In the genomic region with DNA sequence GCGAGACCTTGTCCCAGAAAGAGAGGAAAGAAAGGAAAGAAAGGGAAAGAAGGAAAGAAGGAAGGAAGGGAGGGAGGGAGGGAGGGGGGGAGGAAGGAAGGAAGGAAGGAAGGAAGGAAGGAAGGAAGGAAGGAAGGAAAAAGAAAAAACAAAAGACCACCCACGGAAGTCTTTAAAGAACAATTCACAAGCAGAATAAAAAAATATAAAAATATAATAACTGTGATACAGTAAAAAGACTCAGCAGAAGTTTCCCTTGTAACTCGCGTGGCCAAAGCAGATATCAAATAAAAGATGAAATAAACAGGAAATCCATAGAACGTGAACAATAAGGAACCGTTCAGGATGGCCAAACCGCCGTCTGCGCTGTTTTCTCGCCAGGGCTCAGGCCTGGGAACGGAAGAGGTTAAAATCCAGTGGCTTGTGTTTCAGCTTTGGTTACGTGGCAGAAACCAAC, we compare ENCODE assay signal across 1 cellular context.
A peak's percentile ranks its signal among the peaks of the same experiment; 100 is the strongest.
TF ChIP-seq lines count a peak whose summit lies in the region.

No MANE protein-coding gene starts in this region.

TF ChIP-seq in K562, 482 proteins besides CTCF, POLR2A, EP300 and RAD21:
- TF ChIP-seq, protein P1, sequence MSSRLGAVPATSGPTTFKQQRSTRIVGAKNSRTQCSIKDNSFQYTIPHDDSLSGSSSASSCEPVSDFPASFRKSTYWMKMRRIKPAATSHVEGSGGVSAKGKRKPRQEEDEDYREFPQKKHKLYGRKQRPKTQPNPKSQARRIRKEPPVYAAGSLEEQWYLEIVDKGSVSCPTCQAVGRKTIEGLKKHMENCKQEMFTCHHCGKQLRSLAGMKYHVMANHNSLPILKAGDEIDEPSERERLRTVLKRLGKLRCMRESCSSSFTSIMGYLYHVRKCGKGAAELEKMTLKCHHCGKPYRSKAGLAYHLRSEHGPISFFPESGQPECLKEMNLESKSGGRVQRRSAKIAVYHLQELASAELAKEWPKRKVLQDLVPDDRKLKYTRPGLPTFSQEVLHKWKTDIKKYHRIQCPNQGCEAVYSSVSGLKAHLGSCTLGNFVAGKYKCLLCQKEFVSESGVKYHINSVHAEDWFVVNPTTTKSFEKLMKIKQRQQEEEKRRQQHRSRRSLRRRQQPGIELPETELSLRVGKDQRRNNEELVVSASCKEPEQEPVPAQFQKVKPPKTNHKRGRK (tag; IDR thresholded peaks at IDR 0.05) = peak; percentile 97
- TF ChIP-seq POLR2AphosphoS2 (IDR thresholded peaks at IDR 0.05; ENCODE audit: low read length) (no peak), ZNF282 (CRISPR knock-in tag; IDR thresholded peaks at IDR 0.05) (no peak), RBM14 (IDR thresholded peaks at IDR 0.05; ENCODE audit: borderline replicate concordance, insufficient read depth, low read depth, low read length) (no peak), FOXK2 (conservative IDR thresholded peaks at IDR 0.05 in 1 of 2, IDR thresholded peaks at IDR 0.05 in 1 of 2; ENCODE audit: low read depth in 2 of 2) (0 out of 4 replicates have a peak, but pooled peaks of 1 of the 2 experiments have one; percentile 19), TAF9B (IDR thresholded peaks at IDR 0.05; ENCODE audit: partially characterized antibody) (peak; percentile 31), TBP (optimal IDR thresholded peaks at IDR 0.05; ENCODE audit: low read depth, low read length) (peak; percentile 6), ZFP30 (CRISPR knock-in tag; IDR thresholded peaks at IDR 0.05; ENCODE audit: borderline replicate concordance) (no peak), SAP30 (IDR thresholded peaks at IDR 0.05; ENCODE audit: borderline replicate concordance, insufficient read depth, low read depth, low read length, poor library complexity, severe bottlenecking) (no peak), PCBP1 (IDR thresholded peaks at IDR 0.05; ENCODE audit: low read depth, low read length, poor library complexity, severe bottlenecking) (no peak), ZNF232 (CRISPR knock-in tag; IDR thresholded peaks at IDR 0.05) (no peak)
- TF ChIP-seq, protein P2, sequence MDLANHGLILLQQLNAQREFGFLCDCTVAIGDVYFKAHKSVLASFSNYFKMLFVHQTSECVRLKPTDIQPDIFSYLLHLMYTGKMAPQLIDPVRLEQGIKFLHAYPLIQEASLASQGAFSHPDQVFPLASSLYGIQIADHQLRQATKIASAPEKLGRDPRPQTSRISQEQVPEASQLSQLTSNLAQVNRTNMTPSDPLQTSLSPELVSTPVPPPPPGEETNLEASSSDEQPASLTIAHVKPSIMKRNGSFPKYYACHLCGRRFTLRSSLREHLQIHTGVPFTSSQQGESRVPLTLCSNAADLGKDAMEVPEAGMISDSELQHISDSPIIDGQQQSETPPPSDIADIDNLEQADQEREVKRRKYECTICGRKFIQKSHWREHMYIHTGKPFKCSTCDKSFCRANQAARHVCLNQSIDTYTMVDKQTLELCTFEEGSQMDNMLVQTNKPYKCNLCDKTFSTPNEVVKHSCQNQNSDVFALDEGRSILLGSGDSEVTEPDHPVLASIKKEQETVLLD (IDR thresholded peaks at IDR 0.05) = 0 out of 2 replicates have a peak, but pooled peaks have one; percentile 16
- TF ChIP-seq, protein P3, sequence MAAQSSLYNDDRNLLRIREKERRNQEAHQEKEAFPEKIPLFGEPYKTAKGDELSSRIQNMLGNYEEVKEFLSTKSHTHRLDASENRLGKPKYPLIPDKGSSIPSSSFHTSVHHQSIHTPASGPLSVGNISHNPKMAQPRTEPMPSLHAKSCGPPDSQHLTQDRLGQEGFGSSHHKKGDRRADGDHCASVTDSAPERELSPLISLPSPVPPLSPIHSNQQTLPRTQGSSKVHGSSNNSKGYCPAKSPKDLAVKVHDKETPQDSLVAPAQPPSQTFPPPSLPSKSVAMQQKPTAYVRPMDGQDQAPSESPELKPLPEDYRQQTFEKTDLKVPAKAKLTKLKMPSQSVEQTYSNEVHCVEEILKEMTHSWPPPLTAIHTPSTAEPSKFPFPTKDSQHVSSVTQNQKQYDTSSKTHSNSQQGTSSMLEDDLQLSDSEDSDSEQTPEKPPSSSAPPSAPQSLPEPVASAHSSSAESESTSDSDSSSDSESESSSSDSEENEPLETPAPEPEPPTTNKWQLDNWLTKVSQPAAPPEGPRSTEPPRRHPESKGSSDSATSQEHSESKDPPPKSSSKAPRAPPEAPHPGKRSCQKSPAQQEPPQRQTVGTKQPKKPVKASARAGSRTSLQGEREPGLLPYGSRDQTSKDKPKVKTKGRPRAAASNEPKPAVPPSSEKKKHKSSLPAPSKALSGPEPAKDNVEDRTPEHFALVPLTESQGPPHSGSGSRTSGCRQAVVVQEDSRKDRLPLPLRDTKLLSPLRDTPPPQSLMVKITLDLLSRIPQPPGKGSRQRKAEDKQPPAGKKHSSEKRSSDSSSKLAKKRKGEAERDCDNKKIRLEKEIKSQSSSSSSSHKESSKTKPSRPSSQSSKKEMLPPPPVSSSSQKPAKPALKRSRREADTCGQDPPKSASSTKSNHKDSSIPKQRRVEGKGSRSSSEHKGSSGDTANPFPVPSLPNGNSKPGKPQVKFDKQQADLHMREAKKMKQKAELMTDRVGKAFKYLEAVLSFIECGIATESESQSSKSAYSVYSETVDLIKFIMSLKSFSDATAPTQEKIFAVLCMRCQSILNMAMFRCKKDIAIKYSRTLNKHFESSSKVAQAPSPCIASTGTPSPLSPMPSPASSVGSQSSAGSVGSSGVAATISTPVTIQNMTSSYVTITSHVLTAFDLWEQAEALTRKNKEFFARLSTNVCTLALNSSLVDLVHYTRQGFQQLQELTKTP (IDR thresholded peaks at IDR 0.05; ENCODE audit: low read depth in 1 of 2, partially characterized antibody in 2 of 2) = peak in 1 of 2 experiments; percentile 22
- TF ChIP-seq, protein P4, sequence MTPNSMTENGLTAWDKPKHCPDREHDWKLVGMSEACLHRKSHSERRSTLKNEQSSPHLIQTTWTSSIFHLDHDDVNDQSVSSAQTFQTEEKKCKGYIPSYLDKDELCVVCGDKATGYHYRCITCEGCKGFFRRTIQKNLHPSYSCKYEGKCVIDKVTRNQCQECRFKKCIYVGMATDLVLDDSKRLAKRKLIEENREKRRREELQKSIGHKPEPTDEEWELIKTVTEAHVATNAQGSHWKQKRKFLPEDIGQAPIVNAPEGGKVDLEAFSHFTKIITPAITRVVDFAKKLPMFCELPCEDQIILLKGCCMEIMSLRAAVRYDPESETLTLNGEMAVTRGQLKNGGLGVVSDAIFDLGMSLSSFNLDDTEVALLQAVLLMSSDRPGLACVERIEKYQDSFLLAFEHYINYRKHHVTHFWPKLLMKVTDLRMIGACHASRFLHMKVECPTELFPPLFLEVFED (CRISPR knock-in tag; conservative IDR thresholded peaks at IDR 0.05) = no peak
- TF ChIP-seq, protein P5, sequence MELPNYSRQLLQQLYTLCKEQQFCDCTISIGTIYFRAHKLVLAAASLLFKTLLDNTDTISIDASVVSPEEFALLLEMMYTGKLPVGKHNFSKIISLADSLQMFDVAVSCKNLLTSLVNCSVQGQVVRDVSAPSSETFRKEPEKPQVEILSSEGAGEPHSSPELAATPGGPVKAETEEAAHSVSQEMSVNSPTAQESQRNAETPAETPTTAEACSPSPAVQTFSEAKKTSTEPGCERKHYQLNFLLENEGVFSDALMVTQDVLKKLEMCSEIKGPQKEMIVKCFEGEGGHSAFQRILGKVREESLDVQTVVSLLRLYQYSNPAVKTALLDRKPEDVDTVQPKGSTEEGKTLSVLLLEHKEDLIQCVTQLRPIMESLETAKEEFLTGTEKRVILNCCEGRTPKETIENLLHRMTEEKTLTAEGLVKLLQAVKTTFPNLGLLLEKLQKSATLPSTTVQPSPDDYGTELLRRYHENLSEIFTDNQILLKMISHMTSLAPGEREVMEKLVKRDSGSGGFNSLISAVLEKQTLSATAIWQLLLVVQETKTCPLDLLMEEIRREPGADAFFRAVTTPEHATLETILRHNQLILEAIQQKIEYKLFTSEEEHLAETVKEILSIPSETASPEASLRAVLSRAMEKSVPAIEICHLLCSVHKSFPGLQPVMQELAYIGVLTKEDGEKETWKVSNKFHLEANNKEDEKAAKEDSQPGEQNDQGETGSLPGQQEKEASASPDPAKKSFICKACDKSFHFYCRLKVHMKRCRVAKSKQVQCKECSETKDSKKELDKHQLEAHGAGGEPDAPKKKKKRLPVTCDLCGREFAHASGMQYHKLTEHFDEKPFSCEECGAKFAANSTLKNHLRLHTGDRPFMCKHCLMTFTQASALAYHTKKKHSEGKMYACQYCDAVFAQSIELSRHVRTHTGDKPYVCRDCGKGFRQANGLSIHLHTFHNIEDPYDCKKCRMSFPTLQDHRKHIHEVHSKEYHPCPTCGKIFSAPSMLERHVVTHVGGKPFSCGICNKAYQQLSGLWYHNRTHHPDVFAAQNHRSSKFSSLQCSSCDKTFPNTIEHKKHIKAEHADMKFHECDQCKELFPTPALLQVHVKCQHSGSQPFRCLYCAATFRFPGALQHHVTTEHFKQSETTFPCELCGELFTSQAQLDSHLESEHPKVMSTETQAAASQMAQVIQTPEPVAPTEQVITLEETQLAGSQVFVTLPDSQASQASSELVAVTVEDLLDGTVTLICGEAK (IDR thresholded peaks at IDR 0.05) = peak; percentile 46; the same call in 1 of the 2 replicates
- TF ChIP-seq, protein P5 (CRISPR knock-in tag; IDR thresholded peaks at IDR 0.05) = no peak
- TF ChIP-seq, protein P6, sequence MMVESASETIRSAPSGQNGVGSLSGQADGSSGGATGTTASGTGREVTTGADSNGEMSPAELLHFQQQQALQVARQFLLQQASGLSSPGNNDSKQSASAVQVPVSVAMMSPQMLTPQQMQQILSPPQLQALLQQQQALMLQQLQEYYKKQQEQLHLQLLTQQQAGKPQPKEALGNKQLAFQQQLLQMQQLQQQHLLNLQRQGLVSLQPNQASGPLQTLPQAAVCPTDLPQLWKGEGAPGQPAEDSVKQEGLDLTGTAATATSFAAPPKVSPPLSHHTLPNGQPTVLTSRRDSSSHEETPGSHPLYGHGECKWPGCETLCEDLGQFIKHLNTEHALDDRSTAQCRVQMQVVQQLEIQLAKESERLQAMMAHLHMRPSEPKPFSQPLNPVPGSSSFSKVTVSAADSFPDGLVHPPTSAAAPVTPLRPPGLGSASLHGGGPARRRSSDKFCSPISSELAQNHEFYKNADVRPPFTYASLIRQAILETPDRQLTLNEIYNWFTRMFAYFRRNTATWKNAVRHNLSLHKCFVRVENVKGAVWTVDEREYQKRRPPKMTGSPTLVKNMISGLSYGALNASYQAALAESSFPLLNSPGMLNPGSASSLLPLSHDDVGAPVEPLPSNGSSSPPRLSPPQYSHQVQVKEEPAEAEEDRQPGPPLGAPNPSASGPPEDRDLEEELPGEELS (CRISPR knock-in tag; IDR thresholded peaks at IDR 0.05; ENCODE audit: borderline replicate concordance) = no peak
